Comparison of ENCODE assay signal across 1 cellular context in genomic region chr3:190892328-190893011, GRCh38.
TF ChIP-seq lines count a peak whose summit lies in the region.

No MANE protein-coding gene starts in this region.

TF ChIP-seq in HCT116, 20 proteins besides CTCF, POLR2A, EP300 and RAD21:
- TF ChIP-seq ZBTB33 (IDR thresholded peaks at IDR 0.05; ENCODE audit: extremely low read depth, insufficient replicate concordance, low read length) (no peak), CEBPB (IDR thresholded peaks at IDR 0.05; ENCODE audit: low read depth) (no peak), SIN3A (IDR thresholded peaks at IDR 0.05; ENCODE audit: low read depth) (no peak), MAX (IDR thresholded peaks at IDR 0.05) (no peak), POLR2AphosphoS5 (IDR thresholded peaks at IDR 0.05; ENCODE audit: low read depth, low read length) (no peak), CBX3 (IDR thresholded peaks at IDR 0.05; ENCODE audit: low read depth) (no peak), YY1 (IDR thresholded peaks at IDR 0.05; ENCODE audit: extremely low read depth, insufficient replicate concordance, low read depth, low read length) (no peak), JUND (IDR thresholded peaks at IDR 0.05) (no peak), TCF7L2 (IDR thresholded peaks at IDR 0.05; ENCODE audit: borderline replicate concordance, extremely low read depth, insufficient read depth, insufficient read length) (no peak), SRF (IDR thresholded peaks at IDR 0.05; ENCODE audit: low read depth) (no peak), ELF1 (IDR thresholded peaks at IDR 0.05; ENCODE audit: borderline replicate concordance, low read depth) (no peak), EZH2phosphoT487 (IDR thresholded peaks at IDR 0.05; ENCODE audit: borderline replicate concordance) (no peak), SP1 (IDR thresholded peaks at IDR 0.05; ENCODE audit: low read depth) (no peak), ATF3 (IDR thresholded peaks at IDR 0.05) (no peak), FOSL1 (IDR thresholded peaks at IDR 0.05; ENCODE audit: low read depth) (no peak), ZFX (IDR thresholded peaks at IDR 0.05) (no peak)
- TF ChIP-seq, protein P1, sequence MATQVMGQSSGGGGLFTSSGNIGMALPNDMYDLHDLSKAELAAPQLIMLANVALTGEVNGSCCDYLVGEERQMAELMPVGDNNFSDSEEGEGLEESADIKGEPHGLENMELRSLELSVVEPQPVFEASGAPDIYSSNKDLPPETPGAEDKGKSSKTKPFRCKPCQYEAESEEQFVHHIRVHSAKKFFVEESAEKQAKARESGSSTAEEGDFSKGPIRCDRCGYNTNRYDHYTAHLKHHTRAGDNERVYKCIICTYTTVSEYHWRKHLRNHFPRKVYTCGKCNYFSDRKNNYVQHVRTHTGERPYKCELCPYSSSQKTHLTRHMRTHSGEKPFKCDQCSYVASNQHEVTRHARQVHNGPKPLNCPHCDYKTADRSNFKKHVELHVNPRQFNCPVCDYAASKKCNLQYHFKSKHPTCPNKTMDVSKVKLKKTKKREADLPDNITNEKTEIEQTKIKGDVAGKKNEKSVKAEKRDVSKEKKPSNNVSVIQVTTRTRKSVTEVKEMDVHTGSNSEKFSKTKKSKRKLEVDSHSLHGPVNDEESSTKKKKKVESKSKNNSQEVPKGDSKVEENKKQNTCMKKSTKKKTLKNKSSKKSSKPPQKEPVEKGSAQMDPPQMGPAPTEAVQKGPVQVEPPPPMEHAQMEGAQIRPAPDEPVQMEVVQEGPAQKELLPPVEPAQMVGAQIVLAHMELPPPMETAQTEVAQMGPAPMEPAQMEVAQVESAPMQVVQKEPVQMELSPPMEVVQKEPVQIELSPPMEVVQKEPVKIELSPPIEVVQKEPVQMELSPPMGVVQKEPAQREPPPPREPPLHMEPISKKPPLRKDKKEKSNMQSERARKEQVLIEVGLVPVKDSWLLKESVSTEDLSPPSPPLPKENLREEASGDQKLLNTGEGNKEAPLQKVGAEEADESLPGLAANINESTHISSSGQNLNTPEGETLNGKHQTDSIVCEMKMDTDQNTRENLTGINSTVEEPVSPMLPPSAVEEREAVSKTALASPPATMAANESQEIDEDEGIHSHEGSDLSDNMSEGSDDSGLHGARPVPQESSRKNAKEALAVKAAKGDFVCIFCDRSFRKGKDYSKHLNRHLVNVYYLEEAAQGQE (IDR thresholded peaks at IDR 0.05; ENCODE audit: low read depth), result no peak
